In the genomic region with DNA sequence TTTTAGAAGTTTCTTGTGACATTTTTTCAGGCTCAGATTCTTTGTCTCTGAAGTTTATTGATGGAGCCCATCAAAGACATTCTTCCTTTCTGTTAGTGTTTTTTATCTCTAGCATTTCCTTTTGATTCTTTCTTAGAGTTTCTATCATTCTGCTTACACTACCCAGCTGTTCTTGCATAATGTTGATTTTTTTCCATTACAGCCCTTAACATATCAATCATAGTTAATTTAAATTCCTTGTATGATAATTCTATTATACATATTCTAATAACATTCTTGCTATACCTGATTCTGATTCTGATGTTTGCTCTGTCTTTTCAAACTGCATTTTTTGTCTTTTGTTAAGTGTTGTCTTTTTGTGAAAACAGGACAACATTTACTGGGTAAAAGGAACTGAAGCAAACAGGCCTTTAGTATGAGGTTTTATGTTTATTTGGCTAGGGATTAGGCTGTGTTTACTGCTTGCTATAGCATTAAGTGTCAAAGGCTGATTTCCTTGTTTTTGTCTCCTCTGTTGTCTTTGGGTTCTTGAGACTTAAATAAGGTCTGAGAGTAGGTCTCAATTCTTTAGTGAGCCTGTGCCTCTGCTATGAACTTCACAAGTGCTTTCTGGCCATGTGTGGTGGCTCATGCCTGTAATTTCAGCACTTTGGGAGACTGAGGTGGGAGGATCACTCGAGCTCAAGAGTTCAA, we compare ENCODE assay signal across 20 cellular contexts.
"Had no signal": no experiment of that assay in that cellular context is flagged by ENCODE, and none has a peak within 500 bp of the region (broad histone marks: within the 10 kb centered on the region; RNA-seq: fewer than 3 reads in every experiment).

No MANE protein-coding gene starts in this region.

- H3K4me3 ChIP-seq: dorsolateral prefrontal cortex, gastrocnemius medialis, heart right ventricle, lung, sigmoid colon, skin epidermis had no signal

- H3K9me3 Mint-ChIP-seq: immature natural killer cell had no signal

- H3K9me3 ChIP-seq: gastrocnemius medialis, heart right ventricle, neutrophil, sigmoid colon had no signal

- H3K36me3 Mint-ChIP-seq: immature natural killer cell had no signal

- H3K27ac ChIP-seq: dorsolateral prefrontal cortex, gastrocnemius medialis, heart right ventricle, neutrophil, sigmoid colon, skin epidermis had no signal

- ATAC-seq: esophagus mucosa; gastrocnemius medialis; heart right ventricle; left cardiac atrium; left ventricle myocardium superior; naive thymus-derived CD4-positive, alpha-beta T cell had no signal

- H3K27me3 ChIP-seq: dorsolateral prefrontal cortex, gastrocnemius medialis, sigmoid colon had no signal

- DNase-seq: cortex of kidney; dorsolateral prefrontal cortex; effector CD8-positive, alpha-beta T cell; gastrocnemius medialis; heart right ventricle; hypothalamus; immature natural killer cell; left cardiac atrium; left ventricle myocardium superior; mesendoderm; naive thymus-derived CD4-positive, alpha-beta T cell; posterior cingulate gyrus; sigmoid colon; stimulated activated CD4-positive, alpha-beta T cell treated with anti-CD3 and anti-CD28 coated beads, Interleukin-2, amount 100 ng/mL, for 48 hours; stimulated activated naive CD4-positive, alpha-beta T cell treated with Interleukin-2 at 50 U/mL for 16 hours; trophoblast cell had no signal

- H3K4me1 Mint-ChIP-seq: immature natural killer cell had no signal

- H3K4me1 ChIP-seq: gastrocnemius medialis, heart right ventricle, sigmoid colon had no signal

- H3K27ac Mint-ChIP-seq: immature natural killer cell had no signal

- H3K4me3 Mint-ChIP-seq: immature natural killer cell had no signal

- H3K36me3 ChIP-seq: gastrocnemius medialis, heart right ventricle, neutrophil, sigmoid colon had no signal
